6 cellular contexts compared by ENCODE assay signal in genomic region chr16:89267746-89268145, GRCh38. TPM values are rescaled to one million over a fixed set of nuclear protein-coding genes. Genes with fewer than 3 reads are reported as not detected.
DNase-seq lines count a peak whose midpoint lies in the region; FAIRE-seq and TF ChIP-seq lines count a peak whose summit lies in the region.
"Not testable (repeated sequence)": the region's sequence is repeated elsewhere in the genome, so short reads cannot be mapped to it uniquely, and the experiment has no call there.

No MANE protein-coding gene starts in this region.

- not testable (repeated sequence) for H3K9ac ChIP-seq in astrocyte (ENCODE audit: low read length); endothelial cell of umbilical vein (replicated peaks; ENCODE audit: extremely low read depth, insufficient read depth, low read length)

- H3K9me3 Mint-ChIP-seq in astrocyte (ENCODE audit: unreplicated experiment); MCF 10A (ENCODE audit: unreplicated experiment): not testable (repeated sequence)

- not testable (repeated sequence) for H3K4me3 Mint-ChIP-seq in astrocyte (ENCODE audit: unreplicated experiment); MCF 10A (ENCODE audit: unreplicated experiment)

- intact Hi-C loops in A673 (cut with micrococcal nuclease; ENCODE audit: unreplicated experiment); OCI-LY7 (cut with micrococcal nuclease; ENCODE audit: unreplicated experiment); MCF 10A (cut with micrococcal nuclease); endothelial cell of umbilical vein (cut with micrococcal nuclease): not testable (repeated sequence)

- H3K4me1 ChIP-seq in A673 (ENCODE audit: insufficient read depth, low read length, poor library complexity, severe bottlenecking); OCI-LY7 (ENCODE audit: insufficient read depth, low read length, poor library complexity, severe bottlenecking); astrocyte (ENCODE audit: insufficient read depth, low read length); endothelial cell of umbilical vein (ENCODE audit: control insufficient read depth, extremely low read depth, insufficient read depth, low read length): not testable (repeated sequence)

- BruUV-seq in A673 (replicated peaks; lab: Mats Ljungman, UMichigan), result TSS peak; percentile 93
- BruUV-seq in OCI-LY7 (replicated peaks; lab: Mats Ljungman, UMichigan), result TSS peak; percentile 89
- BruUV-seq in MCF 10A (replicated peaks; lab: Mats Ljungman, UMichigan), result TSS peak; percentile 77
- BruUV-seq in endothelial cell of umbilical vein (replicated peaks; lab: Mats Ljungman, UMichigan), result TSS peak; percentile 86

- not testable (repeated sequence) for H3K27ac ChIP-seq in A673 (ENCODE audit: low read depth, low read length, poor library complexity, severe bottlenecking); OCI-LY7 (ENCODE audit: low read depth, low read length, poor library complexity, severe bottlenecking); astrocyte (ENCODE audit: low read depth, low read length); endothelial cell of umbilical vein (ENCODE audit: insufficient read depth, low read depth, low read length)

- H3K9me2 ChIP-seq in OCI-LY7 (ENCODE audit: insufficient read depth, low read length), result not testable (repeated sequence)

- H3K27me3 Mint-ChIP-seq in astrocyte (ENCODE audit: low read depth, unreplicated experiment); MCF 10A (ENCODE audit: insufficient read depth, unreplicated experiment): not testable (repeated sequence)

- not testable (repeated sequence) for H2AFZ ChIP-seq in OCI-LY7 (ENCODE audit: low read length); astrocyte (ENCODE audit: low read depth, low read length); endothelial cell of umbilical vein (ENCODE audit: low read depth, low read length)

- dilution Hi-C loops in endothelial cell of umbilical vein (cut with MboI; ENCODE audit: extremely low pct_ligation_motif_present, low sequenced_read_pairs), result not testable (repeated sequence)

- not testable (repeated sequence) for H4K20me1 ChIP-seq in OCI-LY7 (ENCODE audit: insufficient read depth, low read length); endothelial cell of umbilical vein (replicated peaks; ENCODE audit: control insufficient read depth, extremely low read depth, insufficient read depth, low read length)
- peaks cover 28% of the 10 kb centered on the region for H4K20me1 ChIP-seq in astrocyte (ENCODE audit: insufficient read depth, low read length)

- DNase-seq in A673 (ENCODE audit: low spot score); GM12892 (ENCODE audit: insufficient read length); OCI-LY7 (ENCODE audit: low spot score); astrocyte (ENCODE audit: low read depth); MCF 10A (ENCODE audit: unreplicated experiment); endothelial cell of umbilical vein (ENCODE audit: low read depth, low spot score): not testable (repeated sequence)

- not testable (repeated sequence) for H3K79me2 ChIP-seq in OCI-LY7 (ENCODE audit: insufficient read depth, low read depth, low read length); astrocyte (ENCODE audit: insufficient read depth, low read length); endothelial cell of umbilical vein (ENCODE audit: control insufficient read depth, insufficient read depth, low read length)

- H3K27ac Mint-ChIP-seq in astrocyte (ENCODE audit: unreplicated experiment); MCF 10A (ENCODE audit: low read depth, unreplicated experiment): not testable (repeated sequence)

- H3K9me1 ChIP-seq in endothelial cell of umbilical vein (replicated peaks; ENCODE audit: control insufficient read depth, extremely low read depth, insufficient read depth, low read length), result not testable (repeated sequence)

- not testable (repeated sequence) for H3K27me3 ChIP-seq in A673 (replicated peaks; ENCODE audit: insufficient read depth, low read depth, low read length, poor library complexity); astrocyte (ENCODE audit: insufficient read depth, low read length); endothelial cell of umbilical vein (ENCODE audit: control insufficient read depth in 2 of 2, insufficient read depth in 2 of 2, low read length in 2 of 2)

- POLR2A ChIA-PET in A673 (lab: Charles Lee; ENCODE audit: low non-redundant PET), result interaction anchor here (0.6 kb wide), 1 partner anchor 94 kb away, joined by 4 read pairs; no protein-coding TSS in a partner anchor
- POLR2A ChIA-PET in OCI-LY7 (lab: Charles Lee); MCF 10A (lab: Yijun Ruan, JAX); endothelial cell of umbilical vein (lab: Charles Lee): not testable (repeated sequence)

- H3K36me3 Mint-ChIP-seq in astrocyte (ENCODE audit: low read depth, unreplicated experiment) (peaks cover 19% of the 10 kb centered on the region), MCF 10A (ENCODE audit: insufficient read depth, unreplicated experiment) (peaks cover 53% of the 10 kb centered on the region)

- FAIRE-seq in GM12892 (lab: Jason Lieb, UNC) (peak; percentile 24), astrocyte (lab: Jason Lieb, UNC) (peak; percentile 78)
- not testable (repeated sequence) for FAIRE-seq in endothelial cell of umbilical vein (lab: Jason Lieb, UNC)

- H3K4me2 ChIP-seq in OCI-LY7 (ENCODE audit: low read length); astrocyte (ENCODE audit: low read length); endothelial cell of umbilical vein (ENCODE audit: insufficient read depth, low read length): not testable (repeated sequence)

- TF ChIP-seq CTCF in A673 (conservative IDR thresholded peaks at IDR 0.05; ENCODE audit: low read depth, low read length); OCI-LY7 (conservative IDR thresholded peaks at IDR 0.05; ENCODE audit: low read length); astrocyte (IDR thresholded peaks at IDR 0.05; ENCODE audit: insufficient read depth, low read depth, low read length); MCF 10A (IDR thresholded peaks at IDR 0.05; ENCODE audit: unreplicated experiment); endothelial cell of umbilical vein (IDR thresholded peaks at IDR 0.05; ENCODE audit: extremely low read depth in 1 of 2, insufficient read depth in 1 of 2, low read depth in 1 of 2, low read length in 2 of 2): not testable (repeated sequence)

- not testable (repeated sequence) for H3K4me1 Mint-ChIP-seq in astrocyte (ENCODE audit: low read depth, unreplicated experiment); MCF 10A (ENCODE audit: insufficient read depth, unreplicated experiment)

- H3K36me3 ChIP-seq in A673 (ENCODE audit: insufficient read depth, low read length, poor library complexity, severe bottlenecking) (peaks cover 49% of the 10 kb centered on the region), OCI-LY7 (ENCODE audit: insufficient read depth, low read length) (peaks cover 75% of the 10 kb centered on the region), astrocyte (ENCODE audit: insufficient read depth, low read length) (peaks cover 11% of the 10 kb centered on the region), endothelial cell of umbilical vein (ENCODE audit: control insufficient read depth in 2 of 2, extremely low read depth in 1 of 2, insufficient read depth in 2 of 2, low read length in 2 of 2) (peaks cover 10 to 34% of the 10 kb centered on the region in 2 experiments)

- not testable (repeated sequence) for H3K9me3 ChIP-seq in A673 (ENCODE audit: low read depth, low read length, poor library complexity, severe bottlenecking); OCI-LY7 (ENCODE audit: low read length); astrocyte (ENCODE audit: insufficient read depth, low read depth, low read length); endothelial cell of umbilical vein (replicated peaks; ENCODE audit: control insufficient read depth, insufficient read depth, low read length)

- CTCF ChIA-PET in A673 (lab: Charles Lee); OCI-LY7 (lab: Charles Lee; ENCODE audit: unreplicated experiment): not testable (repeated sequence)
- CTCF ChIA-PET in MCF 10A (lab: Yijun Ruan, JAX), result interaction anchor here (0.6 to 1.4 kb wide), 2 partner anchors 20 to 23 kb away, joined by 3 to 4 read pairs; no protein-coding TSS in a partner anchor
- CTCF ChIA-PET in endothelial cell of umbilical vein (lab: Charles Lee), result interaction anchor here (0.6 to 0.9 kb wide), 3 partner anchors 10 to 63 kb away, joined by 3 read pairs; no protein-coding TSS in a partner anchor

- TF ChIP-seq POLR2A in GM12892 (IDR thresholded peaks at IDR 0.05; ENCODE audit: low read depth, low read length); endothelial cell of umbilical vein (IDR thresholded peaks at IDR 0.05; ENCODE audit: low read depth, low read length): not testable (repeated sequence)

- H3K4me3 ChIP-seq in A673 (ENCODE audit: low read depth, low read length, poor library complexity, severe bottlenecking); OCI-LY7 (ENCODE audit: low read depth, low read length, poor library complexity, severe bottlenecking); astrocyte (ENCODE audit: insufficient read depth, low read depth, low read length); endothelial cell of umbilical vein (replicated peaks in 1 of 3; ENCODE audit: insufficient read depth in 1 of 3, low read depth in 1 of 3, low read length in 3 of 3): not testable (repeated sequence)

RNA-seq across cellular contexts. Expression of gene ZNF778, which starts 50.2 kb away (rescaled TPM):
- 11.8 and 14.0 TPM in 2 replicates for total RNA-seq in A673 (2021)
- 3.6 TPM for polyA plus RNA-seq in GM12892 (2012; ENCODE audit: missing spikeins)
- 8.6 and 9.9 TPM in 2 replicates for total RNA-seq in OCI-LY7 (2014; rRNA removed; shearing (Covaris generic))
- total RNA-seq in OCI-LY7 (2022), result 8.2 and 9.4 TPM in 2 replicates
- total RNA-seq in astrocyte, result 12.2 and 15.5 TPM in 2 replicates
- total RNA-seq in MCF 10A (2022), result 13.5 and 15.8 TPM in 2 replicates
- 7.1 and 10.9 TPM in 2 replicates for total RNA-seq in endothelial cell of umbilical vein
- 3.8 and 4.8 TPM in 2 replicates for polyA plus RNA-seq in endothelial cell of umbilical vein
- polyA plus RNA-seq in endothelial cell of umbilical vein (2011; cell fraction: cytosol; rRNA removed), result 3.6 and 3.7 TPM in 2 replicates
- polyA plus RNA-seq in endothelial cell of umbilical vein (2011; cell fraction: nucleus; rRNA removed), result 10.3 and 15.6 TPM in 2 replicates
- polyA plus RNA-seq in endothelial cell of umbilical vein (2012), result 5.0 and 9.2 TPM in 2 replicates
- polyA minus RNA-seq in endothelial cell of umbilical vein, result 9.7 and 19.6 TPM in 2 replicates
- polyA minus RNA-seq in endothelial cell of umbilical vein (2011; cell fraction: cytosol; rRNA and poly(A)+ RNA removed), result 16.4 TPM
- polyA minus RNA-seq in endothelial cell of umbilical vein (2011; cell fraction: nucleus; rRNA and poly(A)+ RNA removed), result 4.4 and 8.0 TPM in 2 replicates
